Comparison of ENCODE assay signal across 9 cellular contexts in the genomic region with DNA sequence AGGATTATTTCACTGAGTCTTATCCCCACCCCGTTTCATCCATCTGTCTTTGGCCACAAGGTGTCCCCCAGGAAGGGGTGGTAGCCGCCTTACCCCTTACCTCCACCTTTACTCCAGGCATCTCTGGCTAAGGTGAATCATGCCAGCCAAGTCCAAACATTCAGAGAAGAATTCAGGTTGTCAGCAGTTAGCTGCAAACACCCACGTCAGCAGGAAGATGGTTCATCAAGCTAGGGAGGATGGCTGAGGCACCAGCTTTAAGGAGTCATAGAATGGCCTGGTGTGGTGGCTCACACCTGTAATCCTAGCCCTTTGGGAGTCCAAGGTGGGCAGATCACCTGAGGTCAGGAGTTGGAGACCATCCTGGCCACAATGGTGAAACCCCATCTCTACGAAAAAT.
"Had no signal": no experiment of that assay in that cellular context is flagged by ENCODE, and none has a peak within 500 bp of the region (broad histone marks: within the 10 kb centered on the region; RNA-seq: fewer than 3 reads in every experiment).

No MANE protein-coding gene starts in this region.

- H3K4me2 ChIP-seq: GM23338 had no signal

- H3K27ac ChIP-seq: HL-60 had no signal

- H3K4me3 ChIP-seq: GM23338, K562 had no signal

- ATAC-seq: GM23338, HCT116, K562 had no signal

- H2AFZ ChIP-seq: GM23338 had no signal

- FAIRE-seq: H1, H54, K562 had no signal

- DNase-seq: H9, HFFc6, IMR-90 had no signal
